1 cellular context compared by ENCODE assay signal in genomic region chr1:1348420-1349255, GRCh38.
A peak's percentile ranks its signal among the peaks of the same experiment; 100 is the strongest.
TF ChIP-seq lines count a peak whose summit lies in the region.

No MANE protein-coding gene starts in this region.

TF ChIP-seq in HepG2, 621 proteins besides CTCF, POLR2A, EP300 and RAD21 (continued from another document):
- TF ChIP-seq, protein P1, sequence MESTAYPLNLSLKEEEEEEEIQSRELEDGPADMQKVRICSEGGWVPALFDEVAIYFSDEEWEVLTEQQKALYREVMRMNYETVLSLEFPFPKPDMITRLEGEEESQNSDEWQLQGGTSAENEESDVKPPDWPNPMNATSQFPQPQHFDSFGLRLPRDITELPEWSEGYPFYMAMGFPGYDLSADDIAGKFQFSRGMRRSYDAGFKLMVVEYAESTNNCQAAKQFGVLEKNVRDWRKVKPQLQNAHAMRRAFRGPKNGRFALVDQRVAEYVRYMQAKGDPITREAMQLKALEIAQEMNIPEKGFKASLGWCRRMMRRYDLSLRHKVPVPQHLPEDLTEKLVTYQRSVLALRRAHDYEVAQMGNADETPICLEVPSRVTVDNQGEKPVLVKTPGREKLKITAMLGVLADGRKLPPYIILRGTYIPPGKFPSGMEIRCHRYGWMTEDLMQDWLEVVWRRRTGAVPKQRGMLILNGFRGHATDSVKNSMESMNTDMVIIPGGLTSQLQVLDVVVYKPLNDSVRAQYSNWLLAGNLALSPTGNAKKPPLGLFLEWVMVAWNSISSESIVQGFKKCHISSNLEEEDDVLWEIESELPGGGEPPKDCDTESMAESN (CRISPR knock-in tag; conservative IDR thresholded peaks at IDR 0.05): no peak
- TF ChIP-seq ZBTB34 (CRISPR knock-in tag; IDR thresholded peaks at IDR 0.05): no peak
- TF ChIP-seq ZNF33B (CRISPR knock-in tag; IDR thresholded peaks at IDR 0.05): no peak
- TF ChIP-seq, protein P2, sequence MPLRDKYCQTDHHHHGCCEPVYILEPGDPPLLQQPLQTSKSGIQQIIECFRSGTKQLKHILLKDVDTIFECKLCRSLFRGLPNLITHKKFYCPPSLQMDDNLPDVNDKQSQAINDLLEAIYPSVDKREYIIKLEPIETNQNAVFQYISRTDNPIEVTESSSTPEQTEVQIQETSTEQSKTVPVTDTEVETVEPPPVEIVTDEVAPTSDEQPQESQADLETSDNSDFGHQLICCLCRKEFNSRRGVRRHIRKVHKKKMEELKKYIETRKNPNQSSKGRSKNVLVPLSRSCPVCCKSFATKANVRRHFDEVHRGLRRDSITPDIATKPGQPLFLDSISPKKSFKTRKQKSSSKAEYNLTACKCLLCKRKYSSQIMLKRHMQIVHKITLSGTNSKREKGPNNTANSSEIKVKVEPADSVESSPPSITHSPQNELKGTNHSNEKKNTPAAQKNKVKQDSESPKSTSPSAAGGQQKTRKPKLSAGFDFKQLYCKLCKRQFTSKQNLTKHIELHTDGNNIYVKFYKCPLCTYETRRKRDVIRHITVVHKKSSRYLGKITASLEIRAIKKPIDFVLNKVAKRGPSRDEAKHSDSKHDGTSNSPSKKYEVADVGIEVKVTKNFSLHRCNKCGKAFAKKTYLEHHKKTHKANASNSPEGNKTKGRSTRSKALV (CRISPR knock-in tag; IDR thresholded peaks at IDR 0.05): peak; percentile 25; the same call in 1 of the 2 replicates
- 0 out of 2 replicates have a peak, but pooled peaks have one; percentile 10 for TF ChIP-seq ZFY (CRISPR knock-in tag; IDR thresholded peaks at IDR 0.05)
- no peak for TF ChIP-seq KAT8 (CRISPR knock-in tag; IDR thresholded peaks at IDR 0.05)
- TF ChIP-seq TMF1 (CRISPR knock-in tag; IDR thresholded peaks at IDR 0.05; ENCODE audit: low read depth): 0 out of 2 replicates have a peak, but pooled peaks have one; percentile 34
- no peak for TF ChIP-seq TBX3 (IDR thresholded peaks at IDR 0.05; ENCODE audit: borderline replicate concordance)
- TF ChIP-seq MED1 (CRISPR knock-in tag; IDR thresholded peaks at IDR 0.05): 0 out of 2 replicates have a peak, but pooled peaks have one; percentile 26
- no peak for TF ChIP-seq ARHGAP35 (CRISPR knock-in tag; IDR thresholded peaks at IDR 0.05; ENCODE audit: borderline replicate concordance)
- no peak for TF ChIP-seq IKZF1 (IDR thresholded peaks at IDR 0.05)
